In the genomic region with DNA sequence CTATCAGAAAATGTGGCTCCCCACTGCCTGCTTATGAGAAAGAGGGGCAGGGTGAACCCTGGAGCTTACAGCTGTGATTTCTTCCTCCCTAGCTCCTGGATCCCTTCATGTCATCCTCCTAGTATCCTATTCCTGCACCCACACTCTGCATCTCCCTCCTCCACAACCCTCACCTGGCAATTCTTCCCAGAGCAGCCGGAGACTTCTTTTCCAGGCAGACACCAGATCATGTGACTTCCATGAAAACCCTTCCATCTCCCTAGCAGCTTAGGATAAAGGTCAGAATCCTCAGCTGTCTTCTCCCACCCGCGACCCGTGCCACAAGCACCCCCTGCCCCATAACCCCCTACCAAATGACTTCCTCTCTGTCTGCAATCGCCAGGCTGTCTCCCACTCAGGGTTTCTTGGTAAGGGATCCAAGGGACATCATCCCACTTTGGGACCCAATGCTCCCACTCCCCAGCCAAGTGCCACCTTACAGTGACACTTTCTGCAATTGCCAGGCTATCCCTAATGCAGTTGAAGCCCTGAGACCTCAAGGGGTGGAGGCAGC, we compare ENCODE assay signal across 15 cellular contexts.
DNase-seq lines count a peak whose midpoint lies in the region; ATAC-seq, FAIRE-seq and TF ChIP-seq lines count a peak whose summit lies in the region.
"Had no signal": no experiment of that assay in that cellular context is flagged by ENCODE, and none has a peak within 500 bp of the region (broad histone marks: within the 10 kb centered on the region; RNA-seq: fewer than 3 reads in every experiment).

No MANE protein-coding gene starts in this region.

- no peaks in the 10 kb centered on the region for H3K4me1 Mint-ChIP-seq in osteocyte (ENCODE audit: unreplicated experiment)
- no peaks in the 10 kb centered on the region for H3K4me1 Mint-ChIP-seq in effector memory CD8-positive, alpha-beta T cell (ENCODE audit: low read depth in 2 of 2)
- H3K4me1 Mint-ChIP-seq: CD4-positive, alpha-beta memory T cell had no signal

- intact Hi-C loops in heart right ventricle (cut with DNase I) = no loop called here

- no peaks in the 10 kb centered on the region for H3K36me3 ChIP-seq in bronchial epithelial cell (ENCODE audit: control insufficient read depth, insufficient read depth, low read length)
- no peaks in the 10 kb centered on the region for H3K36me3 ChIP-seq in heart right ventricle
- H3K36me3 ChIP-seq: BE2C, HAP-1 had no signal

- H3K4me1 ChIP-seq in heart right ventricle = no peaks in the 10 kb centered on the region
- H3K4me1 ChIP-seq: A549, HAP-1 had no signal

- H3K27ac Mint-ChIP-seq in osteocyte (ENCODE audit: unreplicated experiment) = no peak overlapping the region
- no peak overlapping the region for H3K27ac Mint-ChIP-seq in effector memory CD8-positive, alpha-beta T cell

- H3K9me3 ChIP-seq in heart right ventricle = no peaks in the 10 kb centered on the region
- H3K9me3 ChIP-seq: A549, BE2C, HAP-1 had no signal

- H3K36me3 Mint-ChIP-seq in osteocyte (ENCODE audit: unreplicated experiment) = no peaks in the 10 kb centered on the region
- no peaks in the 10 kb centered on the region for H3K36me3 Mint-ChIP-seq in effector memory CD8-positive, alpha-beta T cell (ENCODE audit: insufficient read depth)
- H3K36me3 Mint-ChIP-seq: CD4-positive, alpha-beta memory T cell had no signal

- DNase-seq in bronchial epithelial cell (ENCODE audit: low read depth) (no peak), islet precursor cell (peak; percentile 35), osteocyte (ENCODE audit: extremely low spot score, unreplicated experiment) (peak; percentile 59), Kasumi-1 (lab: John Stamatoyannopoulos, UW) (no peak), heart right ventricle (no peak)
- no peak for DNase-seq in effector memory CD8-positive, alpha-beta T cell
- DNase-seq: BE2C; CD4-positive, alpha-beta memory T cell; DMS79; GOT3 had no signal

- no peak overlapping the region for H3K4me3 Mint-ChIP-seq in osteocyte (ENCODE audit: unreplicated experiment)
- H3K4me3 Mint-ChIP-seq in effector memory CD8-positive, alpha-beta T cell = no peak overlapping the region
- H3K4me3 Mint-ChIP-seq: CD4-positive, alpha-beta memory T cell had no signal

- peak; percentile 82 for FAIRE-seq in bronchial epithelial cell (lab: Jason Lieb, UNC)
- FAIRE-seq: A549, GM12878, GM18507 had no signal

- H3K27ac ChIP-seq in heart right ventricle = no peak overlapping the region
- H3K27ac ChIP-seq: A549, C4-2B had no signal

- H3K9me3 Mint-ChIP-seq in osteocyte (ENCODE audit: unreplicated experiment) = no peaks in the 10 kb centered on the region
- no peaks in the 10 kb centered on the region for H3K9me3 Mint-ChIP-seq in effector memory CD8-positive, alpha-beta T cell
- H3K9me3 Mint-ChIP-seq: CD4-positive, alpha-beta memory T cell had no signal

- H3K27me3 Mint-ChIP-seq in osteocyte (ENCODE audit: unreplicated experiment) = no peaks in the 10 kb centered on the region
- H3K27me3 Mint-ChIP-seq in effector memory CD8-positive, alpha-beta T cell = no peaks in the 10 kb centered on the region

- 75 to 80% methylated on average over 5 of the region's 5 CpGs for WGBS in heart right ventricle, 2 donors

- TF ChIP-seq CTCF in bronchial epithelial cell (IDR thresholded peaks at IDR 0.05; ENCODE audit: insufficient read depth, low read length, severe bottlenecking) = no peak
- TF ChIP-seq CTCF in osteocyte (IDR thresholded peaks at IDR 0.05) = no peak
- TF ChIP-seq CTCF in heart right ventricle (IDR thresholded peaks at IDR 0.05) = no peak

- ATAC-seq in effector memory CD8-positive, alpha-beta T cell (replicated peaks) = no peak
- no peak for ATAC-seq in heart right ventricle
- ATAC-seq: A549, GM12878 had no signal

- no peak overlapping the region for H3K4me3 ChIP-seq in bronchial epithelial cell (ENCODE audit: low read depth, low read length)
- H3K4me3 ChIP-seq in heart right ventricle = no peak overlapping the region
- H3K4me3 ChIP-seq: A549, GM12878, HAP-1 had no signal

- H3K27me3 ChIP-seq in bronchial epithelial cell (ENCODE audit: control insufficient read depth, insufficient read depth, low read length) (no peaks in the 10 kb centered on the region), heart right ventricle (peaks cover 0 to 23% (median 7%) of the 10 kb centered on the region in 7 donors)
- H3K27me3 ChIP-seq: BE2C had no signal

Comparison
In these comparisons a context has a peak if more than half of its experiments do, and no peak if none do; other contexts are left out.
1. DNase-seq: peak in islet precursor cell (single experiment) and osteocyte (single experiment); none in bronchial epithelial cell (single experiment), Kasumi-1 (0 of 2), effector memory CD8-positive, alpha-beta T cell (0 of 3) and heart right ventricle (0 of 2).